Comparison of ENCODE assay signal across 1 cellular context in the genomic region with DNA sequence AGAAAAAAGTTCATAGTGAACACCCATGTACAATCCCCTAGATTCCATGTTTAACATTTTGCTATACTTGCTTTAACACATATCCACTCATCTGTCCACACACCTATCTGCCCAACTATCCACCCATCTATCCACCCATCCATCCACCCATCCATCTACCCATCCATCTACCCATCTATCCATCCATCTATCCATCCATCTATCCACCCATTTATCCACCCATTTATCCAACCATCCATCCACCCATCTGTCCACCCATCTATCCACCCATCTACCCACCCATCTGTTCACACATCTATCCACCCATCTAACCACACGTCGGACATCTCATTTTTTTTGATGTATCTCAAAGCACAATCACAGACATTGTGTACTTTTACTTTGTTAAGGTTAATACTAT.
TF ChIP-seq lines count a peak whose summit lies in the region.

No MANE protein-coding gene starts in this region.

TF ChIP-seq in K562, 482 proteins besides CTCF, POLR2A, EP300 and RAD21 (continues in another document):
- TF ChIP-seq ZNF280A (IDR thresholded peaks at IDR 0.05; ENCODE audit: low read depth, partially characterized antibody) (peak; percentile 15), ZNF277 (CRISPR knock-in tag; IDR thresholded peaks at IDR 0.05; ENCODE audit: borderline replicate concordance) (no peak), POLR2H (tag; IDR thresholded peaks at IDR 0.05; ENCODE audit: low read depth) (no peak), HLTF (IDR thresholded peaks at IDR 0.05) (peak; percentile 35; the same call in 1 of the 2 replicates), NCOA4 (IDR thresholded peaks at IDR 0.05; ENCODE audit: partially characterized antibody) (no peak), PML (IDR thresholded peaks at IDR 0.05; ENCODE audit: low read length) (no peak), FOXA3 (CRISPR knock-in tag; conservative IDR thresholded peaks at IDR 0.05 in 1 of 2, IDR thresholded peaks at IDR 0.05 in 1 of 2) (no peak), NKRF (IDR thresholded peaks at IDR 0.05; ENCODE audit: borderline replicate concordance) (peak; percentile 35; the same call in 1 of the 2 replicates), SNRNP70 (optimal IDR thresholded peaks at IDR 0.05; ENCODE audit: low read depth, low read length) (no peak), SMARCA5 (IDR thresholded peaks at IDR 0.05) (peak; percentile 52; the same call in 1 of the 2 replicates), TCF15 (CRISPR knock-in tag; IDR thresholded peaks at IDR 0.05) (no peak), DNMT1 (IDR thresholded peaks at IDR 0.05) (0 out of 2 replicates have a peak, but pooled peaks have one; percentile 44), SP2 (IDR thresholded peaks at IDR 0.05; ENCODE audit: extremely low read depth, low read depth, low read length, poor library complexity, severe bottlenecking) (no peak), HDGF (IDR thresholded peaks at IDR 0.05) (0 out of 2 replicates have a peak, but pooled peaks have one; percentile 29), DMBX1 (CRISPR knock-in tag; IDR thresholded peaks at IDR 0.05; ENCODE audit: borderline replicate concordance) (no peak), SIN3B (IDR thresholded peaks at IDR 0.05; ENCODE audit: low read depth) (no peak), FIP1L1 (IDR thresholded peaks at IDR 0.05; ENCODE audit: low read depth, low read length, poor library complexity, severe bottlenecking) (no peak), RFX5 (IDR thresholded peaks at IDR 0.05; ENCODE audit: low read depth, low read length) (no peak), THAP7 (CRISPR knock-in tag; IDR thresholded peaks at IDR 0.05) (no peak), SRF (CRISPR knock-in tag; IDR thresholded peaks at IDR 0.05) (no peak), MAFF (IDR thresholded peaks at IDR 0.05; ENCODE audit: low read length) (no peak), ZNF583 (CRISPR knock-in tag; IDR thresholded peaks at IDR 0.05) (no peak), JUND (IDR thresholded peaks at IDR 0.05; ENCODE audit: borderline replicate concordance, low read depth, low read length) (no peak), JUND (tag; IDR thresholded peaks at IDR 0.05; ENCODE audit: borderline replicate concordance, low read depth, low read length) (no peak), GATAD2A (IDR thresholded peaks at IDR 0.05) (peak; percentile 23; the same call in 1 of the 2 replicates), EP400 (IDR thresholded peaks at IDR 0.05) (peak; percentile 26; the same call in 1 of the 2 replicates), ARNT (IDR thresholded peaks at IDR 0.05) (no peak), ZSCAN32 (CRISPR knock-in tag; IDR thresholded peaks at IDR 0.05) (no peak), E2F3 (CRISPR knock-in tag; IDR thresholded peaks at IDR 0.05) (no peak), ZBTB26 (CRISPR knock-in tag; IDR thresholded peaks at IDR 0.05) (0 out of 2 replicates have a peak, but pooled peaks have one; percentile 35), ATF7 (IDR thresholded peaks at IDR 0.05) (no peak), YBX1 (IDR thresholded peaks at IDR 0.05) (peak; percentile 86; the same call in 1 of the 2 replicates), ZNF445 (CRISPR knock-in tag; IDR thresholded peaks at IDR 0.05; ENCODE audit: low read depth) (no peak)
- TF ChIP-seq, protein P1, sequence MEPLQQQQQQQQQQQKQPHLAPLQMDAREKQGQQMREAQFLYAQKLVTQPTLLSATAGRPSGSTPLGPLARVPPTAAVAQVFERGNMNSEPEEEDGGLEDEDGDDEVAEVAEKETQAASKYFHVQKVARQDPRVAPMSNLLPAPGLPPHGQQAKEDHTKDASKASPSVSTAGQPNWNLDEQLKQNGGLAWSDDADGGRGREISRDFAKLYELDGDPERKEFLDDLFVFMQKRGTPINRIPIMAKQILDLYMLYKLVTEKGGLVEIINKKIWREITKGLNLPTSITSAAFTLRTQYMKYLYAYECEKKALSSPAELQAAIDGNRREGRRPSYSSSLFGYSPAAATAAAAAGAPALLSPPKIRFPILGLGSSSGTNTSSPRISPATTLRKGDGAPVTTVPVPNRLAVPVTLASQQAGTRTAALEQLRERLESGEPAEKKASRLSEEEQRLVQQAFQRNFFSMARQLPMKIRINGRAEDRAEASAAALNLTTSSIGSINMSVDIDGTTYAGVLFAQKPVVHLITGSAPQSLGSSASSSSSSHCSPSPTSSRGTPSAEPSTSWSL (CRISPR knock-in tag; IDR thresholded peaks at IDR 0.05; ENCODE audit: borderline replicate concordance), result no peak
- TF ChIP-seq, protein P2, sequence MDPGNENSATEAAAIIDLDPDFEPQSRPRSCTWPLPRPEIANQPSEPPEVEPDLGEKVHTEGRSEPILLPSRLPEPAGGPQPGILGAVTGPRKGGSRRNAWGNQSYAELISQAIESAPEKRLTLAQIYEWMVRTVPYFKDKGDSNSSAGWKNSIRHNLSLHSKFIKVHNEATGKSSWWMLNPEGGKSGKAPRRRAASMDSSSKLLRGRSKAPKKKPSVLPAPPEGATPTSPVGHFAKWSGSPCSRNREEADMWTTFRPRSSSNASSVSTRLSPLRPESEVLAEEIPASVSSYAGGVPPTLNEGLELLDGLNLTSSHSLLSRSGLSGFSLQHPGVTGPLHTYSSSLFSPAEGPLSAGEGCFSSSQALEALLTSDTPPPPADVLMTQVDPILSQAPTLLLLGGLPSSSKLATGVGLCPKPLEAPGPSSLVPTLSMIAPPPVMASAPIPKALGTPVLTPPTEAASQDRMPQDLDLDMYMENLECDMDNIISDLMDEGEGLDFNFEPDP (CRISPR knock-in tag; IDR thresholded peaks at IDR 0.05), result no peak
- TF ChIP-seq, protein P3, sequence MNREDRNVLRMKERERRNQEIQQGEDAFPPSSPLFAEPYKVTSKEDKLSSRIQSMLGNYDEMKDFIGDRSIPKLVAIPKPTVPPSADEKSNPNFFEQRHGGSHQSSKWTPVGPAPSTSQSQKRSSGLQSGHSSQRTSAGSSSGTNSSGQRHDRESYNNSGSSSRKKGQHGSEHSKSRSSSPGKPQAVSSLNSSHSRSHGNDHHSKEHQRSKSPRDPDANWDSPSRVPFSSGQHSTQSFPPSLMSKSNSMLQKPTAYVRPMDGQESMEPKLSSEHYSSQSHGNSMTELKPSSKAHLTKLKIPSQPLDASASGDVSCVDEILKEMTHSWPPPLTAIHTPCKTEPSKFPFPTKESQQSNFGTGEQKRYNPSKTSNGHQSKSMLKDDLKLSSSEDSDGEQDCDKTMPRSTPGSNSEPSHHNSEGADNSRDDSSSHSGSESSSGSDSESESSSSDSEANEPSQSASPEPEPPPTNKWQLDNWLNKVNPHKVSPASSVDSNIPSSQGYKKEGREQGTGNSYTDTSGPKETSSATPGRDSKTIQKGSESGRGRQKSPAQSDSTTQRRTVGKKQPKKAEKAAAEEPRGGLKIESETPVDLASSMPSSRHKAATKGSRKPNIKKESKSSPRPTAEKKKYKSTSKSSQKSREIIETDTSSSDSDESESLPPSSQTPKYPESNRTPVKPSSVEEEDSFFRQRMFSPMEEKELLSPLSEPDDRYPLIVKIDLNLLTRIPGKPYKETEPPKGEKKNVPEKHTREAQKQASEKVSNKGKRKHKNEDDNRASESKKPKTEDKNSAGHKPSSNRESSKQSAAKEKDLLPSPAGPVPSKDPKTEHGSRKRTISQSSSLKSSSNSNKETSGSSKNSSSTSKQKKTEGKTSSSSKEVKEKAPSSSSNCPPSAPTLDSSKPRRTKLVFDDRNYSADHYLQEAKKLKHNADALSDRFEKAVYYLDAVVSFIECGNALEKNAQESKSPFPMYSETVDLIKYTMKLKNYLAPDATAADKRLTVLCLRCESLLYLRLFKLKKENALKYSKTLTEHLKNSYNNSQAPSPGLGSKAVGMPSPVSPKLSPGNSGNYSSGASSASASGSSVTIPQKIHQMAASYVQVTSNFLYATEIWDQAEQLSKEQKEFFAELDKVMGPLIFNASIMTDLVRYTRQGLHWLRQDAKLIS (CRISPR knock-in tag; IDR thresholded peaks at IDR 0.05), result no peak
- TF ChIP-seq, protein P4, sequence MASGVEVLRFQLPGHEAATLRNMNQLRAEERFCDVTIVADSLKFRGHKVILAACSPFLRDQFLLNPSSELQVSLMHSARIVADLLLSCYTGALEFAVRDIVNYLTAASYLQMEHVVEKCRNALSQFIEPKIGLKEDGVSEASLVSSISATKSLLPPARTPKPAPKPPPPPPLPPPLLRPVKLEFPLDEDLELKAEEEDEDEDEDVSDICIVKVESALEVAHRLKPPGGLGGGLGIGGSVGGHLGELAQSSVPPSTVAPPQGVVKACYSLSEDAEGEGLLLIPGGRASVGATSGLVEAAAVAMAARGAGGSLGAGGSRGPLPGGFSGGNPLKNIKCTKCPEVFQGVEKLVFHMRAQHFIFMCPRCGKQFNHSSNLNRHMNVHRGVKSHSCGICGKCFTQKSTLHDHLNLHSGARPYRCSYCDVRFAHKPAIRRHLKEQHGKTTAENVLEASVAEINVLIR (CRISPR knock-in tag; IDR thresholded peaks at IDR 0.05), result no peak
- TF ChIP-seq, protein P5, sequence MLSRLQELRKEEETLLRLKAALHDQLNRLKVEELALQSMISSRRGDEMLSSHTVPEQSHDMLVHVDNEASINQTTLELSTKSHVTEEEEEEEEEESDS (CRISPR knock-in tag; IDR thresholded peaks at IDR 0.05), result no peak
- TF ChIP-seq, protein P6, sequence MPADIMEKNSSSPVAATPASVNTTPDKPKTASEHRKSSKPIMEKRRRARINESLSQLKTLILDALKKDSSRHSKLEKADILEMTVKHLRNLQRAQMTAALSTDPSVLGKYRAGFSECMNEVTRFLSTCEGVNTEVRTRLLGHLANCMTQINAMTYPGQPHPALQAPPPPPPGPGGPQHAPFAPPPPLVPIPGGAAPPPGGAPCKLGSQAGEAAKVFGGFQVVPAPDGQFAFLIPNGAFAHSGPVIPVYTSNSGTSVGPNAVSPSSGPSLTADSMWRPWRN (IDR thresholded peaks at IDR 0.05; ENCODE audit: low read depth), result no peak
- TF ChIP-seq, protein P7, sequence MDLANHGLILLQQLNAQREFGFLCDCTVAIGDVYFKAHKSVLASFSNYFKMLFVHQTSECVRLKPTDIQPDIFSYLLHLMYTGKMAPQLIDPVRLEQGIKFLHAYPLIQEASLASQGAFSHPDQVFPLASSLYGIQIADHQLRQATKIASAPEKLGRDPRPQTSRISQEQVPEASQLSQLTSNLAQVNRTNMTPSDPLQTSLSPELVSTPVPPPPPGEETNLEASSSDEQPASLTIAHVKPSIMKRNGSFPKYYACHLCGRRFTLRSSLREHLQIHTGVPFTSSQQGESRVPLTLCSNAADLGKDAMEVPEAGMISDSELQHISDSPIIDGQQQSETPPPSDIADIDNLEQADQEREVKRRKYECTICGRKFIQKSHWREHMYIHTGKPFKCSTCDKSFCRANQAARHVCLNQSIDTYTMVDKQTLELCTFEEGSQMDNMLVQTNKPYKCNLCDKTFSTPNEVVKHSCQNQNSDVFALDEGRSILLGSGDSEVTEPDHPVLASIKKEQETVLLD (IDR thresholded peaks at IDR 0.05), result peak; percentile 34; the same call in 1 of the 2 replicates
